Comparison of ENCODE assay signal across 14 cellular contexts in the genomic region with DNA sequence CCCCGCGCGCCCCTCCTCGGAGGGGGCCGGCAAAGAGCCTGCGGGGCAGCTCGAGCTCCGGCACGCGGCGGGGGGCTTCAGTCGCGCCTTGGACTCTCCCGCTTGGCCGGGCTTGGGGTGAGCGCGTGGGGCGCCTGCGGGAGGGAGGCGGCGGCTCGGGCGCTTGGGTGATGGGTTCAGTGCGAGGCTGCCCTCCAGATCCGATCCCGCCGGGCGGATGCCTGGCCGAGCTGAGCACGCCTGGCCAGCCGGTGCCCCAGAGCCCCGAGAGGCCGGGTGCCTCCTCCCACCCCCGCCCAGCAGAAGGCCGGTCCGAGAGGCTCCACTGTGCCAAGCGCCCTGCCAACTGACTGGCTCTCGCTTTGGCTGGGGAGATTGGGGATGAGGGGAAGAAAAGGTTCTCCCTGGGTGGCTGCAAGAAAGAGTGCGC. TPM values are rescaled to one million over a fixed set of nuclear protein-coding genes. Genes with fewer than 3 reads are reported as not detected.
A peak's percentile ranks its signal among the peaks of the same experiment; 100 is the strongest.
DNase-seq lines count a peak whose midpoint lies in the region; ATAC-seq and TF ChIP-seq lines count a peak whose summit lies in the region.
"Had no signal": no experiment of that assay in that cellular context is flagged by ENCODE, and none has a peak within 500 bp of the region (broad histone marks: within the 10 kb centered on the region; RNA-seq: fewer than 3 reads in every experiment).

No MANE protein-coding gene starts in this region.

- TF ChIP-seq CTCF in foreskin keratinocyte (conservative IDR thresholded peaks at IDR 0.05) (no peak), nephron (IDR thresholded peaks at IDR 0.05; ENCODE audit: unreplicated experiment in 3 of 3) (no peak), type B pancreatic cell (conservative IDR thresholded peaks at IDR 0.05) (no peak)

- ATAC-seq in foreskin keratinocyte (peak; percentile 41), HG03139 (IDR thresholded peaks at IDR 0.05; ENCODE audit: unreplicated experiment) (no peak)
- ATAC-seq: activated T-cell treated with anti-CD3 and anti-CD28 coated beads, Interleukin-2, amount 50 U/mL, for 72 hours; natural killer cell had no signal

- H3K27ac Mint-ChIP-seq in nephron (no peak overlapping the region), type B pancreatic cell (no peak overlapping the region)
- no peak overlapping the region for H3K27ac Mint-ChIP-seq in activated T-cell treated with anti-CD3 and anti-CD28 coated beads, Interleukin-2, amount 50 U/mL, for 24 hours
- H3K27ac Mint-ChIP-seq: activated T-cell treated with anti-CD3 and anti-CD28 coated beads, Interleukin-2, amount 50 U/mL, for 72 hours; natural killer cell had no signal

- no peaks in the 10 kb centered on the region for H3K36me3 Mint-ChIP-seq in nephron (ENCODE audit: low read depth)
- H3K36me3 Mint-ChIP-seq in type B pancreatic cell = no peaks in the 10 kb centered on the region
- no peaks in the 10 kb centered on the region for H3K36me3 Mint-ChIP-seq in activated T-cell treated with anti-CD3 and anti-CD28 coated beads, Interleukin-2, amount 50 U/mL, for 24 hours (ENCODE audit: low read depth)

- no peaks in the 10 kb centered on the region for H3K9me3 Mint-ChIP-seq in nephron
- H3K9me3 Mint-ChIP-seq in type B pancreatic cell = peaks cover 6% of the 10 kb centered on the region
- H3K9me3 Mint-ChIP-seq in activated T-cell treated with anti-CD3 and anti-CD28 coated beads, Interleukin-2, amount 50 U/mL, for 24 hours = no peaks in the 10 kb centered on the region
- H3K9me3 Mint-ChIP-seq: activated T-cell treated with anti-CD3 and anti-CD28 coated beads, Interleukin-2, amount 50 U/mL, for 72 hours; central memory CD8-positive, alpha-beta T cell; natural killer cell had no signal

- H3K4me1 Mint-ChIP-seq in nephron (peaks cover 23% of the 10 kb centered on the region), type B pancreatic cell (ENCODE audit: unreplicated experiment) (peaks cover 12% of the 10 kb centered on the region)
- H3K4me1 Mint-ChIP-seq in activated T-cell treated with anti-CD3 and anti-CD28 coated beads, Interleukin-2, amount 50 U/mL, for 24 hours (ENCODE audit: low read depth) = peaks cover 7% of the 10 kb centered on the region
- H3K4me1 Mint-ChIP-seq: central memory CD8-positive, alpha-beta T cell; natural killer cell had no signal

- peaks cover 66% of the 10 kb centered on the region for H3K27me3 ChIP-seq in foreskin keratinocyte

- H3K27ac ChIP-seq in foreskin keratinocyte = no peak overlapping the region
- H3K27ac ChIP-seq: transverse colon, VCaP had no signal

- H3K4me3 Mint-ChIP-seq in nephron = peak overlapping the region; percentile 74 to 79 (median 77)
- peak overlapping the region; percentile 78 for H3K4me3 Mint-ChIP-seq in type B pancreatic cell
- no peak overlapping the region for H3K4me3 Mint-ChIP-seq in activated T-cell treated with anti-CD3 and anti-CD28 coated beads, Interleukin-2, amount 50 U/mL, for 24 hours
- H3K4me3 Mint-ChIP-seq: central memory CD8-positive, alpha-beta T cell; natural killer cell had no signal

- H3K27me3 Mint-ChIP-seq in nephron (ENCODE audit: low read depth) (peaks cover 82% of the 10 kb centered on the region), type B pancreatic cell (peaks cover 61% of the 10 kb centered on the region)
- H3K27me3 Mint-ChIP-seq in activated T-cell treated with anti-CD3 and anti-CD28 coated beads, Interleukin-2, amount 50 U/mL, for 24 hours = peaks cover 53% of the 10 kb centered on the region

- no peaks in the 10 kb centered on the region for H3K4me1 ChIP-seq in foreskin keratinocyte

- DNase-seq in NCI-H748 (lab: John Stamatoyannopoulos, UW; ENCODE audit: unreplicated experiment) = peak; percentile 53
- no peak for DNase-seq in NCI-H748 treated with DMSO at 0.1 percent for 48 hours (lab: John Stamatoyannopoulos, UW)
- no peak for DNase-seq in foreskin keratinocyte
- peak; percentile 78 for DNase-seq in type B pancreatic cell (ENCODE audit: extremely low spot score, unreplicated experiment)
- no peak for DNase-seq in activated T-cell treated with anti-CD3 and anti-CD28 coated beads, Interleukin-2, amount 50 U/mL, for 24 hours
- no peak for DNase-seq in occipital lobe (lab: John Stamatoyannopoulos, UW)
- DNase-seq: activated T-cell treated with anti-CD3 and anti-CD28 coated beads, Interleukin-2, amount 50 U/mL, for 72 hours; foreskin melanocyte; natural killer cell; transverse colon had no signal

RNA-seq across cellular contexts. Expression of gene NXPH2, which starts 0.3 kb away (rescaled TPM):
- not detected in 2 replicates for total RNA-seq in foreskin keratinocyte
- not detected in 2 replicates for polyA plus RNA-seq in foreskin keratinocyte
- total RNA-seq in type B pancreatic cell (ENCODE audit: low replicate concordance) = 1.1 and 5.0 TPM in 2 replicates
- 30.4 TPM for total RNA-seq in occipital lobe
- total RNA-seq: activated T-cell treated with anti-CD3 and anti-CD28 coated beads, Interleukin-2, amount 50 U/mL, for 72 hours; natural killer cell; transverse colon had no signal

Comparison
In these comparisons a context has a peak if more than half of its experiments do, and no peak if none do; other contexts are left out.
1. DNase-seq: peak in NCI-H748 (single experiment) and type B pancreatic cell (single experiment); none in NCI-H748 treated with DMSO at 0.1 percent for 48 hours (single experiment), foreskin keratinocyte (0 of 2), activated T-cell treated with anti-CD3 and anti-CD28 coated beads, Interleukin-2, amount 50 U/mL, for 24 hours (single experiment) and occipital lobe (single experiment).